ENCODE assay signal across 33 cellular contexts in the genomic region with DNA sequence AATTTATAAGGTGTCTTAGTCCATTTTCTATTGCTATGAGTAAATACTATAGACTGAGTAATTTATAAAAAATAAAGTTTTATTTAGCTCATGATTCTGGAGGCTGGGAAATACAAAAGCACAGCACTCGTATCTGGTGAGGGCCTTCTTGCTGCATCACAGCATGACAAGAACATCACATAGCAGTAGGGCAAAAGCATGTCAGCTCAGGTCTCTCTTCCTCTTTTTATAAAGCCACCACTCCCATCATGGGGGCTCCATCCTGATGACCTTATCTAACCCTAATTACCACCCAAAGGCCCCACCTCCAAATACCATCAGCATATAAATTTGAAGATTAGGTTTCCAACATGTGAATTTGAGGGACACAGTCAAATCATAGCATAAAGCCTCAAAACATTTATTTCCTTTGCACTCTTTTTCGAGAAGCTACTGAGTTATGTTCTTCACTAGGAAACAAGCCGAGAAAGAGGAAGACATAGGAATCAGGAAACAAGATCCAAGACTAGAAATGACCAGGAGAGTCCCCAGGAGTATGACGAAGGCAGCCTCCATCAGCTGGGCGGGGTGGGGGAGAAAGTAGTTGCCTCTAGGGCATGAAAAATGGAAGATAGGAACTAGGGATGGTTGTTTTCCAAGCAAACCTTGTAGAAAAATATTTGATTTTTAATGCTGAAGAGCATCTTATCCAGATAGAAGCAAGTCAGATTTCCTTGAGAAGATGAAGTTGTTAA.
"Had no signal": no experiment of that assay in that cellular context is flagged by ENCODE, and none has a peak within 500 bp of the region (broad histone marks: within the 10 kb centered on the region; RNA-seq: fewer than 3 reads in every experiment).

No MANE protein-coding gene starts in this region.

- H3K4me1 ChIP-seq: body of pancreas, breast epithelium had no signal

- ATAC-seq: activated naive CD4-positive, alpha-beta T cell treated with anti-CD3 and anti-CD28 coated beads, Interleukin-2, amount 50 U/mL, for 72 hours; activated T-cell treated with anti-CD3 and anti-CD28 coated beads, Interleukin-2, amount 50 U/mL, for 4 hours; body of pancreas; Panc1 had no signal

- H3K36me3 ChIP-seq: adrenal gland, breast epithelium, SJSA1 had no signal

- H3K27ac ChIP-seq: adrenal gland, body of pancreas, breast epithelium, SJSA1, VCaP had no signal

- FAIRE-seq: astrocyte had no signal

- DNase-seq: activated B cell treated with CpG ODN at 0.5 μM for 24 hours; activated CD4-positive, alpha-beta memory T cell treated with anti-CD3 and anti-CD28 coated beads for 36 hours; activated CD4-positive, alpha-beta T cell treated with anti-CD3 and anti-CD28 coated beads for 4 hours; activated CD4-positive, alpha-beta T cell treated with anti-CD3 and anti-CD28 coated beads, Interleukin-2, amount 50 U/mL, for 1 hour; activated CD4-positive, CD25-positive, alpha-beta regulatory T cell treated with anti-CD3 and anti-CD28 coated beads, Interleukin-2, amount 50 U/mL, for 72 hours; activated CD8-positive, alpha-beta memory T cell treated with anti-CD3 and anti-CD28 coated beads, Interleukin-2, amount 50 U/mL, for 4 hours; activated gamma-delta T cell treated with Interleukin-2 at 50 U/mL for 16 hours; activated naive CD4-positive, alpha-beta T cell treated with anti-CD3 and anti-CD28 coated beads for 36 hours; activated T-cell treated with anti-CD3 and anti-CD28 coated beads for 4 hours; activated T-cell treated with anti-CD3 and anti-CD28 coated beads, Interleukin-2, amount 50 U/mL, for 4 hours; adrenal gland; body of pancreas; cerebellar nuclear complex; KG1; MM.1S; NCI-H1105; NCI-H1417 treated with DMSO at 0.1 percent for 48 hours; NCI-H187 treated with DMSO at 0.1 percent for 48 hours; NCI-H2081; NCI-H2171 treated with DMSO at 0.1 percent for 48 hours; NCI-H2227 treated with DMSO at 0.1 percent for 48 hours; NCI-H446 treated with DMSO at 0.1 percent for 48 hours; NCI-H524 treated with DMSO at 0.1 percent for 48 hours; NCI-H748 treated with DMSO at 0.1 percent for 48 hours; NK-92 treated with Interleukin-12 subunit alpha and Interleukin-12 subunit beta, amount 100 ng/mL, for 24 hours; SHP77 treated with DMSO at 0.1 percent for 48 hours; SK-N-SH had no signal

- H3K9me3 ChIP-seq: adrenal gland, body of pancreas, breast epithelium, SJSA1, SK-N-SH had no signal

- H3K27me3 ChIP-seq: adrenal gland, body of pancreas, breast epithelium, SJSA1 had no signal

- H3K9ac ChIP-seq: SK-N-SH had no signal

- H3K4me2 ChIP-seq: SK-N-SH had no signal

- H3K4me3 ChIP-seq: adrenal gland, body of pancreas, breast epithelium, SJSA1 had no signal
